7 cellular contexts compared by ENCODE assay signal in the genomic region with DNA sequence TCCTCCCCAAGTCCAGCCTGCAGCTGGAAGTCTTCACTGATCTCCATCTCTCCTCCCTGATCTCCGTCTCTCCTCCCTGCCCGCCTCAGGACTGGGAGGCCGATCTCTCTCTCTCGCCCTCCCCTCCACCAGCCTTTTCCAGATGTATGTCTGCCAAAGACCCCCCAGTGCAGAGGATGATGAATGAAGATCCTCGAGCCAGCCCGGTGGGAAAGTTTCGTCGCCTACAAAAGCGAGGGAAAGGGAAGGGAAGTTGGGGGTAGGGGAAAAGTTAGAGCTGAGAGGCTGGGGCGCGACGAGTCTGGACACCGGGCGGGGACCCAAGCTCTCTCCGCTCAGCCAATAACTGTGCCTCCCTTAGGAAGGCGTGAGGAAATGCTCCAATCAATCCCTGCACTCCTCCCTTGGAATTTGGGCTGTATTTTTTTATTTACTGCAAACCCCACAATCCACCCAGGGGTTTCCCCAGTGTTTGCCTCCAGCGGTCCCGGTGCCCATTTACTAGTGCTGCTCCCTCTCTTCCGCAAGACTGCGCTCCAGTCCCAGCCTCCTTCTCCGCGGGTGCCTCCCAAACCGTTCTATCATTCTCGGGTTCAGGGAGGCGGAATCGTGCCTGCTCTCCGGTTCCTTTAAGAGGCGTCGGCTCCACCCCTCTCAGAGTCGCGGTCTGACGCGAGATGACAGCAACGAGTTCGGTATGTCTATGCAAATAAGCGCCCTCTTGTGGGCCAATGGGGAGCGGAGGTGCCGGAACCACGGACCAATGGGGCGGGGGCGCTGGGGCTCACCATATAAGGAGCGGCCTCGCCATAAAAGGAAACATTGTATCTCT. TPM values are rescaled to one million over a fixed set of nuclear protein-coding genes. Genes with fewer than 3 reads are reported as not detected.
A peak's percentile ranks its signal among the peaks of the same experiment; 100 is the strongest.
DNase-seq lines count a peak whose midpoint lies in the region; ATAC-seq, FAIRE-seq and TF ChIP-seq lines count a peak whose summit lies in the region.

SRF (plus strand) TSS at position 818 of the 832 bp plus-strand sequence. CDS start 388 bp downstream, outside the sequence.

- intact Hi-C loops in GM12878 (cut with micrococcal nuclease; ENCODE audit: unreplicated experiment) = loop anchor here (1.0 to 10.0 kb wide), 5 partner anchors 77 to 386 kb away; partner anchors contain the start of genes BICRAL, KLHDC3, POLR1C and YIPF3

- H3K4me2 ChIP-seq in GM12878 (ENCODE audit: control insufficient read depth, insufficient read depth) = peak within 1 kb of the TSS; percentile 100

- peaks cover 6% of the 10 kb centered on the region; the same call in 1 of the 2 replicates for H4K20me1 ChIP-seq in GM12878 (ENCODE audit: control insufficient read depth, insufficient read depth)

- RAD21 ChIA-PET in GM12878 (lab: Charles Lee; ENCODE audit: unreplicated experiment) = interaction anchor here (0.6 kb wide), 1 partner anchor 9 kb away, joined by 4 read pairs; no protein-coding TSS in a partner anchor

- H3K9ac ChIP-seq in GM12878 (ENCODE audit: control insufficient read depth, insufficient read depth, low read length) = peak within 1 kb of the TSS; percentile 95

- peak within 1 kb of the TSS; percentile 94 for H3K4me3 ChIP-seq in GM12878
- peak within 1 kb of the TSS; percentile 74 for H3K4me3 ChIP-seq in retinal pigment epithelial cell (ENCODE audit: low read length)

- TSS peak; percentile 97 for BruUV-seq in GM12878 (replicated peaks; lab: Mats Ljungman, UMichigan)

- no peak for TF ChIP-seq CTCF in GM12878 (IDR thresholded peaks at IDR 0.05 in 2 of 3, conservative IDR thresholded peaks at IDR 0.05 in 1 of 3; ENCODE audit: control insufficient read depth in 2 of 3, extremely low read depth in 1 of 3, insufficient read depth in 1 of 3, low read depth in 3 of 3, low read length in 3 of 3)
- no peak for TF ChIP-seq CTCF in retinal pigment epithelial cell (conservative IDR thresholded peaks at IDR 0.05; ENCODE audit: low read depth, low read length)

- H2AFZ ChIP-seq in GM12878 (ENCODE audit: control insufficient read depth, low read depth, low read length) = peak within 1 kb of the TSS; percentile 88

- ATAC-seq in HG02981 (IDR thresholded peaks at IDR 0.05; ENCODE audit: unreplicated experiment) (peak; percentile 53), GM12878 (peak; percentile 73)

- peaks cover 19% of the 10 kb centered on the region for H3K4me1 ChIP-seq in GM12878 (ENCODE audit: control insufficient read depth, insufficient read depth, low read length)

- SMC1A ChIA-PET in GM12878 (lab: Charles Lee; ENCODE audit: uncharacterized antibody, unreplicated experiment) = no interaction called here

- peak; percentile 89 for DNase-seq in GM18507 (ENCODE audit: extremely low spot score, insufficient read length, low read depth)
- DNase-seq in NCI-H2081 (lab: John Stamatoyannopoulos, UW) = peak; percentile 99
- peak; percentile 97 for DNase-seq in T1000 (lab: John Stamatoyannopoulos, UW)
- DNase-seq in GM12878 (ENCODE audit: low read depth, low spot score) = peak; percentile 93
- peak; percentile 76 to 100 (median 98) for DNase-seq in hypothalamus (lab: John Stamatoyannopoulos, UW)
- DNase-seq in retinal pigment epithelial cell (ENCODE audit: low read depth) = peak; percentile 98

- in situ Hi-C loops in GM12878 (cut with MboI) = no loop called here

- H3K79me2 ChIP-seq in GM12878 (ENCODE audit: control insufficient read depth, insufficient read depth, low read length) = peaks cover 42% of the 10 kb centered on the region

- H3K27me3 ChIP-seq in GM12878 (replicated peaks in 1 of 2; ENCODE audit: control insufficient read depth in 2 of 2, insufficient read depth in 2 of 2, low read length in 1 of 2) = no peaks in the 10 kb centered on the region

- no peaks in the 10 kb centered on the region for H3K9me3 ChIP-seq in GM12878 (replicated peaks; ENCODE audit: control insufficient read depth, insufficient read depth, low read length)

- TF ChIP-seq RAD21 in GM12878 (IDR thresholded peaks at IDR 0.05; ENCODE audit: insufficient read depth, low read depth, low read length) = no peak

- no peak for TF ChIP-seq POLR2A in GM12878 (IDR thresholded peaks at IDR 0.05; ENCODE audit: low read depth, low read length)

- H3K27ac ChIP-seq in GM12878 (ENCODE audit: control insufficient read depth, insufficient read depth) = peak within 1 kb of the TSS; percentile 92

- CTCF ChIA-PET in GM12878 (lab: Yijun Ruan, JAX) = interaction anchor here (1.0 to 1.5 kb wide), 4 partner anchors 24 to 336 kb away, joined by 3 to 4 read pairs (median 3); partner anchors contain the start of genes DNPH1 and PPP2R5D

- peaks cover 4 to 7% of the 10 kb centered on the region in 2 experiments; a peak in 3 of 4 replicates for H3K36me3 ChIP-seq in GM12878 (ENCODE audit: control insufficient read depth in 2 of 2, insufficient read depth in 2 of 2, low read length in 1 of 2)

- no peak for TF ChIP-seq EP300 in GM12878 (IDR thresholded peaks at IDR 0.05; ENCODE audit: borderline replicate concordance in 1 of 2, control insufficient read depth in 1 of 2, low read depth in 2 of 2, low read length in 2 of 2)

- WGBS in GM12878 (ENCODE audit: insufficient coverage, insufficient replicate concordance, low lambda C conversion rate, missing lambda C conversion rate) = 4% methylated on average over 43 of the region's 43 CpGs

- peak; percentile 97 for FAIRE-seq in GM18507 (lab: Jason Lieb, UNC)
- peak; percentile 97 for FAIRE-seq in GM12878 (lab: Jason Lieb, UNC)

- POLR2A ChIA-PET in GM12878 (lab: Charles Lee) = interaction anchor here (0.6 to 2.1 kb wide), 6 partner anchors 12 to 1630 kb away, joined by 4 to 10 read pairs (median 6); partner anchors contain the start of gene CUL9

TF ChIP-seq in GM12878, 131 proteins besides CTCF, POLR2A, EP300 and RAD21 (continues in another document):
- TF ChIP-seq ZBTB11 (CRISPR knock-in tag; IDR thresholded peaks at IDR 0.05) = no peak
- peak; percentile 74; the same call in 1 of the 2 replicates for TF ChIP-seq POLR2AphosphoS5 (IDR thresholded peaks at IDR 0.05; ENCODE audit: low read length)
- TF ChIP-seq FOXM1 (IDR thresholded peaks at IDR 0.05; ENCODE audit: low read depth, low read length) = no peak
- no peak; the same call in 1 of the 2 replicates for TF ChIP-seq EED (IDR thresholded peaks at IDR 0.05; ENCODE audit: low read depth)
- no peak for TF ChIP-seq RELA (IDR thresholded peaks at IDR 0.05; ENCODE audit: borderline replicate concordance, partially characterized antibody)
- 0 out of 4 replicates have a peak, but pooled peaks of 1 of the 2 experiments have one; percentile 19 for TF ChIP-seq BHLHE40 (IDR thresholded peaks at IDR 0.05; ENCODE audit: borderline replicate concordance in 1 of 2, low read depth in 2 of 2, low read length in 1 of 2)
- no peak for TF ChIP-seq NFIC (IDR thresholded peaks at IDR 0.05; ENCODE audit: low read depth, low read length)
- TF ChIP-seq PKNOX1 (IDR thresholded peaks at IDR 0.05) = peak; percentile 77
- peak; percentile 48; the same call in 1 of the 2 replicates for TF ChIP-seq RFX5 (IDR thresholded peaks at IDR 0.05; ENCODE audit: low read depth, low read length)

RNA-seq across cellular contexts. Expression of gene SRF, which starts in this region (rescaled TPM):
- total RNA-seq in GM12878 (2013; cell fraction: nucleolus; rRNA removed) = 10.5 and 11.4 TPM in 2 replicates
- total RNA-seq in GM12878 (2014; rRNA removed) (30.5 and 37.3 TPM in 2 replicates), GM12878 (2014; rRNA removed; fragmentation: Illumina TruSeq; extraction: Trizol) (19.8 and 22.9 TPM in 2 replicates), GM12878 (2021) (53.4 and 56.3 TPM in 2 replicates)
- 19.1 TPM for polyA plus RNA-seq in GM12878 (2011; ENCODE audit: low read depth)
- polyA plus RNA-seq in GM12878 (2011; rRNA removed) (21.9 and 41.4 TPM in 2 replicates), GM12878 (2014; fragmentation: Illumina TruSeq; extraction: Trizol) (26.8 and 33.5 TPM in 2 replicates), GM12878 (2014; fragmentation: Nextera tagmentation; extraction: Ambion mirVana) (1 to 10 TPM; 4.1 to 8.3 TPM), GM12878 (2014; rRNA removed) (48.1 and 54.3 TPM in 2 replicates), GM12878 (2016; fragmentation: Nextera tagmentation; extraction: Ambion mirVana) (1 to 10 TPM; 2.3 to 4.4 TPM)
- polyA plus RNA-seq in GM12878 (2011; cell fraction: cytosol; rRNA removed) = 50.6 and 71.6 TPM in 2 replicates
- 51.2 and 65.0 TPM in 2 replicates for polyA plus RNA-seq in GM12878 (2011; cell fraction: nucleus; rRNA removed)
- polyA plus RNA-seq in GM12878 (2012) = 27.9 and 45.2 TPM in 2 replicates
- 47.3 and 65.9 TPM in 2 replicates for polyA minus RNA-seq in GM12878 (2011; rRNA and poly(A)+ RNA removed)
- polyA minus RNA-seq in GM12878 (2011; cell fraction: cytosol; rRNA and poly(A)+ RNA removed) = 24.1 and 27.1 TPM in 2 replicates
- polyA minus RNA-seq in GM12878 (2011; cell fraction: nucleus; rRNA and poly(A)+ RNA removed) = 10.2 and 18.4 TPM in 2 replicates

Comparison
In these comparisons a context has a peak if more than half of its experiments do, and no peak if none do; other contexts are left out.
1. Peak in every context shown above with its lines: DNase-seq, ATAC-seq, H3K4me3 ChIP-seq and H3K27ac ChIP-seq.